21 cellular contexts compared by ENCODE assay signal in the genomic region with DNA sequence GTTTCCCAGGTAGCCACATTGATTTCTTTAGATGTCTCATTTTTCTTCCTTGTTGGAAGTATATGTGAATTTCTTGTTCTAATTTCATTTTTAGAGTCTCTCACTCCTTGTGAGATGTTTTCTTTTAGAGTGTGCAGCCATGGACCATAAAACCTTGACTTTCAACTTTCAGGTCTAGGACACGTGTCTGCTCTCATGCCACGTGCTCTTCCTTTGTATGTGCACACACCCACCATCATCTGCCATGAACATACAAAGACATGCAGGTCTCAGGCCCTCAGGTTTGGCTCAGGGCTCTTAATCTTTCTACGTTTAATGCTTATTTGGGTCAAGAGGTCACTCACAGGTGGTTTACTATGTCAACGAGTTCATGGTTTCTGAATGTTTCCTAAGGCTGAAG.
"Had no signal": no experiment of that assay in that cellular context is flagged by ENCODE, and none has a peak within 500 bp of the region (broad histone marks: within the 10 kb centered on the region; RNA-seq: fewer than 3 reads in every experiment).

No MANE protein-coding gene starts in this region.

- H3K4me1 ChIP-seq: colonic mucosa, esophagus squamous epithelium, gastrocnemius medialis, left lung, lower lobe of right lung had no signal

- H3K27ac ChIP-seq: colonic mucosa, epithelial cell of prostate, esophagus squamous epithelium, gastrocnemius medialis, heart right ventricle, left lung, lower lobe of right lung had no signal

- DNase-seq: colonic mucosa; cortex of kidney; effector CD8-positive, alpha-beta T cell; effector memory CD8-positive, alpha-beta T cell; endodermal cell; erythroblast; esophagus squamous epithelium; foreskin fibroblast; foreskin melanocyte; gastrocnemius medialis; glutamatergic neuron; head of caudate nucleus; heart right ventricle; hippocampal formation; left cardiac atrium; left lung; left ventricle myocardium superior; lower lobe of right lung; mesenchymal stem cell; midbrain had no signal

- H3K27me3 ChIP-seq: colonic mucosa, gastrocnemius medialis, heart right ventricle, left lung had no signal

- H3K36me3 ChIP-seq: colonic mucosa, esophagus squamous epithelium, gastrocnemius medialis, heart right ventricle, left lung, lower lobe of right lung had no signal

- H3K4me3 ChIP-seq: colonic mucosa, esophagus squamous epithelium, gastrocnemius medialis, heart right ventricle, left lung, lower lobe of right lung had no signal

- H3K9me3 ChIP-seq: colonic mucosa, esophagus squamous epithelium, gastrocnemius medialis, left lung, lower lobe of right lung had no signal
